1 cellular context compared by ENCODE assay signal in genomic region chr17:75404223-75404738, GRCh38.
TF ChIP-seq lines count a peak whose summit lies in the region.

No MANE protein-coding gene starts in this region.

TF ChIP-seq in K562, 482 proteins besides CTCF, POLR2A, EP300 and RAD21 (continued from another document and continues in another):
- TF ChIP-seq ZBTB7A (IDR thresholded peaks at IDR 0.05; ENCODE audit: borderline replicate concordance, control insufficient read depth, low read depth, low read length) = peak; percentile 8; the same call in 1 of the 2 replicates
- 0 out of 2 replicates have a peak, but pooled peaks have one; percentile 18 for TF ChIP-seq MAFK (IDR thresholded peaks at IDR 0.05; ENCODE audit: low read length)
- no peak for TF ChIP-seq PCBP1 (IDR thresholded peaks at IDR 0.05; ENCODE audit: low read depth, low read length, poor library complexity, severe bottlenecking)
- TF ChIP-seq ZNF23 (CRISPR knock-in tag; IDR thresholded peaks at IDR 0.05) = no peak
- peak in 1 of 2 experiments; percentile 49; a peak in 2 of 4 replicates for TF ChIP-seq RCOR1 (IDR thresholded peaks at IDR 0.05; ENCODE audit: borderline replicate concordance in 1 of 2, low read depth in 2 of 2, low read length in 2 of 2)
- TF ChIP-seq TAF1 (IDR thresholded peaks at IDR 0.05; ENCODE audit: control insufficient read depth, extremely low read depth, insufficient read depth, low read length, severe bottlenecking) = no peak
- peak; percentile 46; the same call in 1 of the 2 replicates for TF ChIP-seq ZNF512 (tag; IDR thresholded peaks at IDR 0.05)
- TF ChIP-seq SMARCA4 (IDR thresholded peaks at IDR 0.05) = peak; percentile 86
- no peak for TF ChIP-seq TGIF2 (CRISPR knock-in tag; IDR thresholded peaks at IDR 0.05)
- TF ChIP-seq PHF8 (IDR thresholded peaks at IDR 0.05; ENCODE audit: borderline replicate concordance, low read length) = no peak
- no peak for TF ChIP-seq USF1 (CRISPR knock-in tag; IDR thresholded peaks at IDR 0.05)
- no peak for TF ChIP-seq CHD4 (IDR thresholded peaks at IDR 0.05; ENCODE audit: insufficient read depth, insufficient replicate concordance, low read depth, low read length, poor library complexity, severe bottlenecking)
- TF ChIP-seq CC2D1A (IDR thresholded peaks at IDR 0.05) = peak; percentile 67
- no peak for TF ChIP-seq ZNF639 (CRISPR knock-in tag; conservative IDR thresholded peaks at IDR 0.05 in 1 of 2, IDR thresholded peaks at IDR 0.05 in 1 of 2)
- no peak for TF ChIP-seq ZNF551 (CRISPR knock-in tag; IDR thresholded peaks at IDR 0.05)
- TF ChIP-seq PRDM10 (IDR thresholded peaks at IDR 0.05; ENCODE audit: partially characterized antibody) = peak; percentile 46
- no peak for TF ChIP-seq NELFE (IDR thresholded peaks at IDR 0.05; ENCODE audit: insufficient read depth, insufficient read length)
- TF ChIP-seq ZNF174 (CRISPR knock-in tag; IDR thresholded peaks at IDR 0.05) = no peak
- no peak for TF ChIP-seq MBD1 (CRISPR knock-in tag; IDR thresholded peaks at IDR 0.05)
- no peak for TF ChIP-seq ASH1L (IDR thresholded peaks at IDR 0.05; ENCODE audit: borderline replicate concordance, low read depth, partially characterized antibody)
- TF ChIP-seq OTX1 (CRISPR knock-in tag; IDR thresholded peaks at IDR 0.05) = no peak
- no peak for TF ChIP-seq KAT8 (IDR thresholded peaks at IDR 0.05; ENCODE audit: low read depth)
- no peak for TF ChIP-seq SMAD2 (IDR thresholded peaks at IDR 0.05; ENCODE audit: low read depth, low read length)
- no peak for TF ChIP-seq MLX (CRISPR knock-in tag; conservative IDR thresholded peaks at IDR 0.05)
- TF ChIP-seq ZNF431 (CRISPR knock-in tag; IDR thresholded peaks at IDR 0.05) = no peak
- TF ChIP-seq ZNF707 (CRISPR knock-in tag; conservative IDR thresholded peaks at IDR 0.05) = no peak
- TF ChIP-seq ZNF77 (CRISPR knock-in tag; IDR thresholded peaks at IDR 0.05) = no peak
- no peak for TF ChIP-seq CTBP1 (IDR thresholded peaks at IDR 0.05; ENCODE audit: borderline replicate concordance)
- TF ChIP-seq SNAPC5 (CRISPR knock-in tag; IDR thresholded peaks at IDR 0.05) = no peak
- no peak for TF ChIP-seq SNRNP70 (optimal IDR thresholded peaks at IDR 0.05; ENCODE audit: low read depth, low read length)
- TF ChIP-seq ZBTB1 (CRISPR knock-in tag; IDR thresholded peaks at IDR 0.05; ENCODE audit: borderline replicate concordance, low read depth) = no peak
- TF ChIP-seq NR3C1 (CRISPR knock-in tag; IDR thresholded peaks at IDR 0.05) = no peak
- TF ChIP-seq CREB1 (IDR thresholded peaks at IDR 0.05) = no peak
- TF ChIP-seq CREB1 (CRISPR knock-in tag; IDR thresholded peaks at IDR 0.05) = 0 out of 2 replicates have a peak, but pooled peaks have one; percentile 26
- no peak for TF ChIP-seq HES1 (IDR thresholded peaks at IDR 0.05; ENCODE audit: low read depth)
- peak; percentile 28; the same call in 1 of the 2 replicates for TF ChIP-seq ATF7 (IDR thresholded peaks at IDR 0.05)
- TF ChIP-seq EGR1 (conservative IDR thresholded peaks at IDR 0.05) = peak; percentile 94
- no peak; the same call in none of the 2 replicates for TF ChIP-seq ARID2 (IDR thresholded peaks at IDR 0.05)
- no peak for TF ChIP-seq SAFB2 (IDR thresholded peaks at IDR 0.05; ENCODE audit: borderline replicate concordance, low read depth, low read length, severe bottlenecking)
- peak; percentile 93; the same call in 1 of the 2 replicates for TF ChIP-seq KAT7 (CRISPR knock-in tag; IDR thresholded peaks at IDR 0.05; ENCODE audit: borderline replicate concordance)
- peak; percentile 44; the same call in 1 of the 2 replicates for TF ChIP-seq ZBTB40 (IDR thresholded peaks at IDR 0.05)
- no peak for TF ChIP-seq ZBTB40 (CRISPR knock-in tag; IDR thresholded peaks at IDR 0.05)
- no peak for TF ChIP-seq IFI16 (CRISPR knock-in tag; IDR thresholded peaks at IDR 0.05)
- TF ChIP-seq ZNF282 (CRISPR knock-in tag; IDR thresholded peaks at IDR 0.05) = no peak
- TF ChIP-seq RBM39 (optimal IDR thresholded peaks at IDR 0.05; ENCODE audit: low read depth, low read length) = no peak
- no peak for TF ChIP-seq COPS2 (conservative IDR thresholded peaks at IDR 0.05)
